ENCODE assay signal across 8 cellular contexts in the genomic region with DNA sequence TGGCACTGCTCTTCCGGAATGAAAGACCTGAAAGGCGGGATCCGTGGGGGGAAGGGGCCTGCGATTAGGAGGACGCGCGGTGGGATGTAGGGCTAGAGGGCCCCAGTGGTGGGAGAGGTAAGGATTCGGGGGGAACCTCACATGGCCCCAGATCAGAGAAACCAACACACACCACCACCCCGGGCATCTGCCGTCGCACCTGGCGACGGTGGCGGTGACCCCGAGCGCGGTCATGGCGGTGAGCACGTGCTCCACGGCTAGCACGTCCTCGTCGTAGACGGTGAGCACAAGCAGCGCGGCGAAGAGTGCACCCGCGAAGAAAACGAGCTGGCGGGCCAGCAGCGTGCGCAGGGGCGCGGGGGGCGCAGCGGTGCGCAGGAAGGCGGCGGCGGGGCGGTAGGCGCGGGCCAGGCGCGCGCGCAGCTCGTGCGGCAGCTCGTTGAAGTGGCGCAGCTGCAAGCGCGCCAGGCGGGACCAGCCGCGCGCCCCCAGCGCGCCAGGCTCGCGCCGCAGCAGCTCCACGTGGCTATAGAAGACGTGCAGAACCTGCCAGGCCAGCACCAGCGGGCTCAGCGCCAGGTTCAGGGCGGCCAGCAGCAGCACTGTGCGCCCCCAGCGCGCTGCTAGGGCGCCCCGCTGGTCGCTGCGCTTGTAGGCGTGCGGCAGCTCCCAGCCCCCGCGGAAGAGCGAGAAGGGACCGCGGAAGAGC. TPM values are rescaled to one million over a fixed set of nuclear protein-coding genes. Genes with fewer than 3 reads are reported as not detected.
A peak's percentile ranks its signal among the peaks of the same experiment; 100 is the strongest.
DNase-seq lines count a peak whose midpoint lies in the region; ATAC-seq and TF ChIP-seq lines count a peak whose summit lies in the region.

No MANE protein-coding gene starts in this region.

- DNase-seq in Peyer's patch (no peak), cardiac fibroblast (ENCODE audit: low read depth in 2 of 2) (peak in 1 of 2 donors; percentile 27), HuH-7.5 (ENCODE audit: low spot score) (no peak), SKM-1 treated with dmso at 0.1 percent for 144 hours (lab: John Stamatoyannopoulos, UW; ENCODE audit: unreplicated experiment) (no peak), NCI-H82 treated with DMSO at 0.1 percent for 48 hours (lab: John Stamatoyannopoulos, UW; ENCODE audit: unreplicated experiment) (no peak)

- peaks cover 6 to 27% (median 15%) of the 10 kb centered on the region in 4 donors for H3K4me1 ChIP-seq in Peyer's patch
- H3K4me1 ChIP-seq in mucosa of rectum (ENCODE audit: control insufficient read depth in 2 of 2, insufficient read depth in 2 of 2, low read length in 2 of 2): peaks cover 8 to 16% of the 10 kb centered on the region in 2 donors

- TF ChIP-seq CTCF in Peyer's patch (IDR thresholded peaks at IDR 0.05) (no peak), cardiac fibroblast (IDR thresholded peaks at IDR 0.05; ENCODE audit: low read depth, low read length) (no peak)

- no peaks in the 10 kb centered on the region for H3K27me3 ChIP-seq in Peyer's patch
- H3K27me3 ChIP-seq in mucosa of rectum (ENCODE audit: control insufficient read depth in 2 of 2, insufficient read depth in 2 of 2, low read length in 2 of 2): peaks cover 15 to 20% of the 10 kb centered on the region in 2 donors

- H3K4me3 ChIP-seq in Peyer's patch: peak overlapping the region; percentile 10 to 43 (median 38)
- peak overlapping the region; percentile 28 to 41 for H3K4me3 ChIP-seq in cardiac fibroblast (replicated peaks in 1 of 2; ENCODE audit: low read depth in 2 of 2, low read length in 2 of 2)
- peak overlapping the region; percentile 2 to 38 for H3K4me3 ChIP-seq in mucosa of rectum (ENCODE audit: low read length in 2 of 2)

- H3K9me3 ChIP-seq in Peyer's patch: no peaks in the 10 kb centered on the region
- no peaks in the 10 kb centered on the region for H3K9me3 ChIP-seq in mucosa of rectum (ENCODE audit: control insufficient read depth in 2 of 2, low read length in 2 of 2)

- TF ChIP-seq POLR2A in Peyer's patch (IDR thresholded peaks at IDR 0.05): no peak

- H3K36me3 ChIP-seq in Peyer's patch (no peaks in the 10 kb centered on the region), mucosa of rectum (ENCODE audit: control insufficient read depth in 2 of 2, insufficient read depth in 2 of 2, low read length in 2 of 2) (no peaks in the 10 kb centered on the region)

- H3K27ac ChIP-seq in Peyer's patch: peak overlapping the region in 1 of 4 donors; percentile 3
- H3K27ac ChIP-seq in mucosa of rectum (ENCODE audit: low read depth in 2 of 2, low read length in 2 of 2): no peak overlapping the region

- ATAC-seq in GM19463 (IDR thresholded peaks at IDR 0.05; ENCODE audit: unreplicated experiment) (peak; percentile 12), GM18519 (IDR thresholded peaks at IDR 0.05; ENCODE audit: low FRiP score, unreplicated experiment) (no peak)

- no peak overlapping the region for H3K9ac ChIP-seq in mucosa of rectum (ENCODE audit: low read depth in 1 of 2, low read length in 2 of 2)

RNA-seq across cellular contexts. Expression of a gene that starts 5.7 kb away (rescaled TPM):
- under 1 TPM in 2 of 4 donors, not detected in 2; 0.27 to 0.28 TPM for total RNA-seq in Peyer's patch

RNA-seq across cellular contexts. Expression of a gene that starts 9.7 kb away (rescaled TPM):
- 10 to 100 TPM; 23.1 to 79.7 (median 42.7) TPM for total RNA-seq in Peyer's patch

RNA-seq across cellular contexts. Expression of a gene that starts 27.8 kb away (rescaled TPM):
- 10 to 100 TPM in 1 of 4 donors, 1 to 10 TPM in 3; 1.2 to 18.2 (median 5.4) TPM for total RNA-seq in Peyer's patch

RNA-seq across cellular contexts. Expression of a gene that starts 29.8 kb away (rescaled TPM):
- 10 to 100 TPM in 1 of 4 donors, 1 to 10 TPM in 3; 2.5 to 10.7 (median 5.0) TPM for total RNA-seq in Peyer's patch

RNA-seq across cellular contexts. Expression of a gene that starts 39.1 kb away (rescaled TPM):
- 10 to 100 TPM in 3 of 4 donors, 1 to 10 TPM in 1; 6.9 to 15.4 (median 13.8) TPM for total RNA-seq in Peyer's patch
